Comparison of ENCODE assay signal across 1 cellular context in the genomic region with DNA sequence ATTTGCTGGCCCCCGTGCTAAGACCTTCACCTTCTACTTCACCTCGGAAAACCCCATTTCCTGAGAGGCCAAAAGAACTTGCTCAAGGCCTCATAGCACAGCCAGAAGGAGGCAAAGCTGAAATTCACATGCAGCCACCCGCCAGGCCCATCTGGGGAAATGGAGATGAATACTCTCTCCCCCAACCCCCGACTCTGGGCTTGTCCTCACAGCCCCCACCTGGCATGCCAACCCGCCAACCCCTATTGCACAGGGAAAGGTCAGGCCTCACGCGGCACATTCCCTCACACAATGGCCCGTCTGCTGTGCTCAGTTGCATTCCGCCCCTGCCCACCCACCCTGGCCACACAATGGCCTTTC.
A peak's percentile ranks its signal among the peaks of the same experiment; 100 is the strongest.
TF ChIP-seq lines count a peak whose summit lies in the region.

No MANE protein-coding gene starts in this region.

TF ChIP-seq in HepG2, 621 proteins besides CTCF, POLR2A, EP300 and RAD21:
- TF ChIP-seq, protein P1, sequence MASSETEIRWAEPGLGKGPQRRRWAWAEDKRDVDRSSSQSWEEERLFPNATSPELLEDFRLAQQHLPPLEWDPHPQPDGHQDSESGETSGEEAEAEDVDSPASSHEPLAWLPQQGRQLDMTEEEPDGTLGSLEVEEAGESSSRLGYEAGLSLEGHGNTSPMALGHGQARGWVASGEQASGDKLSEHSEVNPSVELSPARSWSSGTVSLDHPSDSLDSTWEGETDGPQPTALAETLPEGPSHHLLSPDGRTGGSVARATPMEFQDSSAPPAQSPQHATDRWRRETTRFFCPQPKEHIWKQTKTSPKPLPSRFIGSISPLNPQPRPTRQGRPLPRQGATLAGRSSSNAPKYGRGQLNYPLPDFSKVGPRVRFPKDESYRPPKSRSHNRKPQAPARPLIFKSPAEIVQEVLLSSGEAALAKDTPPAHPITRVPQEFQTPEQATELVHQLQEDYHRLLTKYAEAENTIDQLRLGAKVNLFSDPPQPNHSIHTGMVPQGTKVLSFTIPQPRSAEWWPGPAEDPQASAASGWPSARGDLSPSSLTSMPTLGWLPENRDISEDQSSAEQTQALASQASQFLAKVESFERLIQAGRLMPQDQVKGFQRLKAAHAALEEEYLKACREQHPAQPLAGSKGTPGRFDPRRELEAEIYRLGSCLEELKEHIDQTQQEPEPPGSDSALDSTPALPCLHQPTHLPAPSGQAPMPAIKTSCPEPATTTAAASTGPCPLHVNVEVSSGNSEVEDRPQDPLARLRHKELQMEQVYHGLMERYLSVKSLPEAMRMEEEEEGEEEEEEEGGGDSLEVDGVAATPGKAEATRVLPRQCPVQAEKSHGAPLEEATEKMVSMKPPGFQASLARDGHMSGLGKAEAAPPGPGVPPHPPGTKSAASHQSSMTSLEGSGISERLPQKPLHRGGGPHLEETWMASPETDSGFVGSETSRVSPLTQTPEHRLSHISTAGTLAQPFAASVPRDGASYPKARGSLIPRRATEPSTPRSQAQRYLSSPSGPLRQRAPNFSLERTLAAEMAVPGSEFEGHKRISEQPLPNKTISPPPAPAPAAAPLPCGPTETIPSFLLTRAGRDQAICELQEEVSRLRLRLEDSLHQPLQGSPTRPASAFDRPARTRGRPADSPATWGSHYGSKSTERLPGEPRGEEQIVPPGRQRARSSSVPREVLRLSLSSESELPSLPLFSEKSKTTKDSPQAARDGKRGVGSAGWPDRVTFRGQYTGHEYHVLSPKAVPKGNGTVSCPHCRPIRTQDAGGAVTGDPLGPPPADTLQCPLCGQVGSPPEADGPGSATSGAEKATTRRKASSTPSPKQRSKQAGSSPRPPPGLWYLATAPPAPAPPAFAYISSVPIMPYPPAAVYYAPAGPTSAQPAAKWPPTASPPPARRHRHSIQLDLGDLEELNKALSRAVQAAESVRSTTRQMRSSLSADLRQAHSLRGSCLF (CRISPR knock-in tag; IDR thresholded peaks at IDR 0.05; ENCODE audit: borderline replicate concordance): no peak
- TF ChIP-seq, protein P2, sequence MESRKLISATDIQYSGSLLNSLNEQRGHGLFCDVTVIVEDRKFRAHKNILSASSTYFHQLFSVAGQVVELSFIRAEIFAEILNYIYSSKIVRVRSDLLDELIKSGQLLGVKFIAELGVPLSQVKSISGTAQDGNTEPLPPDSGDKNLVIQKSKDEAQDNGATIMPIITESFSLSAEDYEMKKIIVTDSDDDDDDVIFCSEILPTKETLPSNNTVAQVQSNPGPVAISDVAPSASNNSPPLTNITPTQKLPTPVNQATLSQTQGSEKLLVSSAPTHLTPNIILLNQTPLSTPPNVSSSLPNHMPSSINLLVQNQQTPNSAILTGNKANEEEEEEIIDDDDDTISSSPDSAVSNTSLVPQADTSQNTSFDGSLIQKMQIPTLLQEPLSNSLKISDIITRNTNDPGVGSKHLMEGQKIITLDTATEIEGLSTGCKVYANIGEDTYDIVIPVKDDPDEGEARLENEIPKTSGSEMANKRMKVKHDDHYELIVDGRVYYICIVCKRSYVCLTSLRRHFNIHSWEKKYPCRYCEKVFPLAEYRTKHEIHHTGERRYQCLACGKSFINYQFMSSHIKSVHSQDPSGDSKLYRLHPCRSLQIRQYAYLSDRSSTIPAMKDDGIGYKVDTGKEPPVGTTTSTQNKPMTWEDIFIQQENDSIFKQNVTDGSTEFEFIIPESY (CRISPR knock-in tag; IDR thresholded peaks at IDR 0.05): peak; percentile 27; the same call in 1 of the 2 replicates
